1 cellular context compared by ENCODE assay signal in genomic region chr12:76032043-76032981, GRCh38.
TF ChIP-seq lines count a peak whose summit lies in the region.

No MANE protein-coding gene starts in this region.

TF ChIP-seq in HepG2, 621 proteins besides CTCF, POLR2A, EP300 and RAD21 (continued from another document):
- TF ChIP-seq, protein P1, sequence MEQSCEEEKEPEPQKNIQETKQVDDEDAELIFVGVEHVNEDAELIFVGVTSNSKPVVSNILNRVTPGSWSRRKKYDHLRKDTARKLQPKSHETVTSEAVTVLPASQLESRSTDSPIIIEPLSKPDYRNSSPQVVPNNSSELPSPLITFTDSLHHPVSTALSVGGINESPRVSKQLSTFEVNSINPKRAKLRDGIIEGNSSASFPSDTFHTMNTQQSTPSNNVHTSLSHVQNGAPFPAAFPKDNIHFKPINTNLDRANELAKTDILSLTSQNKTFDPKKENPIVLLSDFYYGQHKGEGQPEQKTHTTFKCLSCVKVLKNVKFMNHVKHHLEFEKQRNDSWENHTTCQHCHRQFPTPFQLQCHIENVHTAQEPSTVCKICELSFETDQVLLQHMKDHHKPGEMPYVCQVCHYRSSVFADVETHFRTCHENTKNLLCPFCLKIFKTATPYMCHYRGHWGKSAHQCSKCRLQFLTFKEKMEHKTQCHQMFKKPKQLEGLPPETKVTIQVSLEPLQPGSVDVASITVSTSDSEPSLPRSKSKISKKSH (CRISPR knock-in tag; IDR thresholded peaks at IDR 0.05; ENCODE audit: borderline replicate concordance) = no peak
- TF ChIP-seq PHF5A (CRISPR knock-in tag; IDR thresholded peaks at IDR 0.05; ENCODE audit: low read depth, unreplicated experiment) (no peak), ZNF747 (CRISPR knock-in tag; IDR thresholded peaks at IDR 0.05; ENCODE audit: borderline replicate concordance) (no peak), JUNB (CRISPR knock-in tag; IDR thresholded peaks at IDR 0.05; ENCODE audit: borderline replicate concordance) (no peak), ZNF260 (CRISPR knock-in tag; IDR thresholded peaks at IDR 0.05; ENCODE audit: borderline replicate concordance, low read depth) (no peak), SNRNP70 (IDR thresholded peaks at IDR 0.05; ENCODE audit: low read depth, low read length) (no peak), HNRNPH1 (optimal IDR thresholded peaks at IDR 0.05; ENCODE audit: low read depth, low read length) (no peak), ZNF777 (CRISPR knock-in tag; IDR thresholded peaks at IDR 0.05) (peak; percentile 21), ZFP1 (CRISPR knock-in tag; IDR thresholded peaks at IDR 0.05) (no peak), DNMT3B (CRISPR knock-in tag; conservative IDR thresholded peaks at IDR 0.05) (no peak), ELF3 (CRISPR knock-in tag; IDR thresholded peaks at IDR 0.05) (0 out of 2 replicates have a peak, but pooled peaks have one; percentile 25)
